In the genomic region with DNA sequence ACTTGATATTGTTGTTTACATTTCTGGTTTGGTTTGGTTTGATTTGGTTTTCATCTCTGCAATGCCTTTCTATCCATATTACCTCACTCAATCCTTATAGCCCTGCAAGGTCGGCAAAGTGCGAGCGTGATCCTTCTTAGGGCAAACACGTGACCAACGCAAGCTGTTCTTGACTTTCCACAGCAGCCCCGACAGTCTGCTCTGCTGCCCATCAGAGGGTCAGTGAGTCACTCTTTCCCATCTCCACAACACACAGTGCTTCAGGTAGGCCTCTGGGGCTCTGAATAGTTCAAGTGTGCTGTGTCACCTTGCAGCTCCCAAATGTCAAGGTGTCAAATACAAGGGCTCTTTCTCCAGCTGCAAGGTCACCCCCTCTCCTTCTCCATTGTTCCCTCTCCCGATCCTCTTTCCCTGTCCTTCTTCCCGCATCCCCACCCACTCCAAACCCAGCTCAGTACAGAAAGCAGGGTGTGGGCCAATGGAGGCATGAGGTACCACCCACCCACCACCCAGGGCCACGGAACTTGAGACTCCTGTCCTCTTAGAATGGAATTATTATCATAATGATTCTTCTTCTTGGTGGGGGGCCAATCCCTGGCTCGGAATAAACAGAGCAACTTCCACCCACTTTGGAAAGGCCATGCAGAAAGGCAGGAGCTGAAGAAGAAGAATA, we compare ENCODE assay signal across 33 cellular contexts.
DNase-seq lines count a peak whose midpoint lies in the region; ATAC-seq, FAIRE-seq and TF ChIP-seq lines count a peak whose summit lies in the region.
"Had no signal": no experiment of that assay in that cellular context is flagged by ENCODE, and none has a peak within 500 bp of the region (broad histone marks: within the 10 kb centered on the region; RNA-seq: fewer than 3 reads in every experiment).

No MANE protein-coding gene starts in this region.

- H2BK120ac ChIP-seq in neuronal stem cell (ENCODE audit: low read depth, low read length) = no peak overlapping the region

- H3K9ac ChIP-seq in K562 (ENCODE audit: insufficient read depth in 1 of 2, low read depth in 2 of 2, low read length in 2 of 2) = no peak overlapping the region
- H3K9ac ChIP-seq in neuronal stem cell (ENCODE audit: low read depth, low read length, poor library complexity) = no peak overlapping the region
- H3K9ac ChIP-seq: neural progenitor cell had no signal

- TF ChIP-seq EP300 in K562 (IDR thresholded peaks at IDR 0.05; ENCODE audit: low read length) = no peak

- FAIRE-seq in K562 (lab: Jason Lieb, UNC) = no peak
- FAIRE-seq: GM18507, islet of Langerhans had no signal

- H3K36me3 ChIP-seq in K562 (ENCODE audit: control insufficient read depth, insufficient read depth, low read length) = no peaks in the 10 kb centered on the region
- no peaks in the 10 kb centered on the region for H3K36me3 ChIP-seq in neuronal stem cell (replicated peaks in 1 of 2; ENCODE audit: control insufficient read depth in 2 of 2, insufficient read depth in 2 of 2, low read length in 2 of 2)
- H3K36me3 ChIP-seq: left lung, MG63, neural progenitor cell had no signal

- no peak for TF ChIP-seq CTCF in K562 (IDR thresholded peaks at IDR 0.05 in 2 of 3, conservative IDR thresholded peaks at IDR 0.05 in 1 of 3; ENCODE audit: insufficient read depth in 2 of 3, low read depth in 1 of 3, low read length in 3 of 3)

- in situ Hi-C loops in K562 (cut with MboI) = no loop called here

- no peak overlapping the region for H4K8ac ChIP-seq in neuronal stem cell (ENCODE audit: low read depth, low read length)

- H3K4me2 ChIP-seq in K562 (ENCODE audit: insufficient read depth, low read length) (no peak overlapping the region), neuronal stem cell (ENCODE audit: insufficient read depth, low read length, poor library complexity, severe bottlenecking) (no peak overlapping the region)
- H3K4me2 ChIP-seq: neural progenitor cell had no signal

- no peak overlapping the region for H3K27ac Mint-ChIP-seq in activated T-helper 1 cell treated with anti-CD3 and anti-CD28 coated beads, Interleukin-12 subunit alpha, Interleukin-12 subunit beta, Interleukin-2, Interleukin-4 antibody, amounts not matched to agents 30 ng/mL and 10 ng/mL and 1 ng/mL, durations not matched to agents 14 hours and 24 hours and 36 hours
- H3K27ac Mint-ChIP-seq: activated naive CD8-positive, alpha-beta T cell; neural progenitor cell; stimulated activated naive CD8-positive, alpha-beta T cell treated with anti-CD3 and anti-CD28 coated beads, Interleukin-15, Interleukin-2, amounts not matched to agents 100 ng/mL and 50 ng/mL, for 24 hours had no signal

- no peak overlapping the region for H3K14ac ChIP-seq in neuronal stem cell (ENCODE audit: low read length)

- H3K27me3 ChIP-seq in K562 (ENCODE audit: control insufficient read depth in 2 of 2, insufficient read depth in 2 of 2, low read length in 2 of 2) (no peaks in the 10 kb centered on the region; a peak in 1 of 5 replicates), neuronal stem cell (ENCODE audit: control insufficient read depth in 3 of 3, insufficient read depth in 3 of 3, low read depth in 1 of 3, low read length in 3 of 3) (no peaks in the 10 kb centered on the region)
- H3K27me3 ChIP-seq: left lung, MG63, neural progenitor cell, spleen, testis had no signal

- H3K4me1 ChIP-seq in K562 (replicated peaks in 1 of 2; ENCODE audit: control insufficient read depth in 2 of 2, insufficient read depth in 2 of 2, low read length in 2 of 2) (no peaks in the 10 kb centered on the region), neuronal stem cell (ENCODE audit: control insufficient read depth in 2 of 2, insufficient read depth in 1 of 2, low read depth in 1 of 2, low read length in 2 of 2) (peaks cover 9 to 11% of the 10 kb centered on the region in 2 donors)
- H3K4me1 ChIP-seq: left lung, neural progenitor cell, spleen, testis had no signal

- no peaks in the 10 kb centered on the region for H3K36me3 Mint-ChIP-seq in activated T-helper 1 cell treated with anti-CD3 and anti-CD28 coated beads, Interleukin-12 subunit alpha, Interleukin-12 subunit beta, Interleukin-2, Interleukin-4 antibody, amounts not matched to agents 30 ng/mL and 10 ng/mL and 1 ng/mL, durations not matched to agents 14 hours and 24 hours and 36 hours (ENCODE audit: low read depth)
- H3K36me3 Mint-ChIP-seq: neural progenitor cell had no signal

- H3K4ac ChIP-seq in neuronal stem cell (ENCODE audit: low read length) = no peak overlapping the region

- H3K27me3 Mint-ChIP-seq in activated T-helper 1 cell treated with anti-CD3 and anti-CD28 coated beads, Interleukin-12 subunit alpha, Interleukin-12 subunit beta, Interleukin-2, Interleukin-4 antibody, amounts not matched to agents 30 ng/mL and 10 ng/mL and 1 ng/mL, durations not matched to agents 14 hours and 24 hours and 36 hours (ENCODE audit: insufficient read depth) = no peaks in the 10 kb centered on the region
- H3K27me3 Mint-ChIP-seq: activated naive CD8-positive, alpha-beta T cell; stimulated activated naive CD8-positive, alpha-beta T cell treated with anti-CD3 and anti-CD28 coated beads, Interleukin-15, Interleukin-2, amounts not matched to agents 100 ng/mL and 50 ng/mL, for 24 hours had no signal

- no TSS peak for BruUV-seq in K562 (replicated peaks; lab: Mats Ljungman, UMichigan)

- H2BK12ac ChIP-seq in neuronal stem cell (ENCODE audit: low read length) = no peak overlapping the region

- peak overlapping the region; percentile 41 for H3K18ac ChIP-seq in neuronal stem cell (ENCODE audit: low read length)

- no peaks in the 10 kb centered on the region for H3K79me2 ChIP-seq in K562 (ENCODE audit: control insufficient read depth, insufficient read depth, low read length)

- POLR2A ChIA-PET in K562 (lab: Yijun Ruan, JAX) = interaction anchor here (0.9 to 1.8 kb wide), 3 partner anchors 9 to 266 kb away, joined by 3 to 4 read pairs (median 3); no protein-coding TSS in a partner anchor

- H3K9me3 Mint-ChIP-seq in activated T-helper 1 cell treated with anti-CD3 and anti-CD28 coated beads, Interleukin-12 subunit alpha, Interleukin-12 subunit beta, Interleukin-2, Interleukin-4 antibody, amounts not matched to agents 30 ng/mL and 10 ng/mL and 1 ng/mL, durations not matched to agents 14 hours and 24 hours and 36 hours = no peaks in the 10 kb centered on the region
- H3K9me3 Mint-ChIP-seq: neural progenitor cell; stimulated activated naive CD8-positive, alpha-beta T cell treated with anti-CD3 and anti-CD28 coated beads, Interleukin-15, Interleukin-2, amounts not matched to agents 100 ng/mL and 50 ng/mL, for 24 hours had no signal

- H3K27ac ChIP-seq in K562 (ENCODE audit: extremely low read depth, low read depth, low read length) (no peak overlapping the region), neuronal stem cell (replicated peaks; ENCODE audit: low read length) (no peak overlapping the region)
- H3K27ac ChIP-seq: left lung, neural progenitor cell, spleen, testis had no signal

- H3K23ac ChIP-seq in neuronal stem cell (ENCODE audit: low read depth, low read length, poor library complexity) = no peak overlapping the region

- H3K9me3 ChIP-seq in K562 (replicated peaks; ENCODE audit: control insufficient read depth, insufficient read depth, low read depth, low read length) = no peaks in the 10 kb centered on the region
- no peaks in the 10 kb centered on the region for H3K9me3 ChIP-seq in neuronal stem cell (replicated peaks in 1 of 2; ENCODE audit: control insufficient read depth in 2 of 2, insufficient read depth in 1 of 2, low read depth in 1 of 2, low read length in 2 of 2)
- H3K9me3 ChIP-seq: left lung, MG63, spleen, testis had no signal

- ATAC-seq in K562 (no peak), GM19397 (IDR thresholded peaks at IDR 0.05; ENCODE audit: unreplicated experiment) (no peak)
- ATAC-seq: left lung, right cardiac atrium had no signal

- intact Hi-C loops in K562 (cut with micrococcal nuclease) = no loop called here
- intact Hi-C loops in activated T-helper 1 cell treated with anti-CD3 and anti-CD28 coated beads, Interleukin-12 subunit alpha, Interleukin-12 subunit beta, Interleukin-2, Interleukin-4 antibody, amounts not matched to agents 30 ng/mL and 10 ng/mL and 1 ng/mL, durations not matched to agents 14 hours and 24 hours and 36 hours (cut with micrococcal nuclease) = no loop called here

- H2BK15ac ChIP-seq in neuronal stem cell (ENCODE audit: low read length) = no peak overlapping the region

- no peaks in the 10 kb centered on the region for H3K79me1 ChIP-seq in neuronal stem cell (ENCODE audit: low read depth, low read length)

- TF ChIP-seq POLR2A in K562 (conservative IDR thresholded peaks at IDR 0.05) = no peak

- no peak overlapping the region for H2AFZ ChIP-seq in K562 (ENCODE audit: low read depth, low read length)
- H2AFZ ChIP-seq in neuronal stem cell (ENCODE audit: low read length) = peak overlapping the region; percentile 20
- H2AFZ ChIP-seq: neural progenitor cell had no signal

- no peaks in the 10 kb centered on the region for H3K9me1 ChIP-seq in K562 (ENCODE audit: control insufficient read depth, insufficient read depth, low read length)

- no peak overlapping the region for H4K91ac ChIP-seq in neuronal stem cell (ENCODE audit: low read depth, low read length, poor library complexity)

- H2BK5ac ChIP-seq in neuronal stem cell (ENCODE audit: low read length) = no peak overlapping the region

- DNase-seq in NCI-H2171 treated with DMSO at 0.1 percent for 48 hours (lab: John Stamatoyannopoulos, UW) (peak; percentile 36), NCI-H2171 (lab: John Stamatoyannopoulos, UW) (no peak), NCI-H524 (lab: John Stamatoyannopoulos, UW) (peak; percentile 97), K562 (ENCODE audit: extremely low read depth in 1 of 4, low spot score in 3 of 4) (no peak), neuronal stem cell (ENCODE audit: low spot score) (no peak), midbrain (lab: John Stamatoyannopoulos, UW) (no peak)
- DNase-seq in activated T-helper 1 cell treated with anti-CD3 and anti-CD28 coated beads, Interleukin-12 subunit alpha, Interleukin-12 subunit beta, Interleukin-2, Interleukin-4 antibody, amounts not matched to agents 30 ng/mL and 10 ng/mL and 1 ng/mL, durations not matched to agents 14 hours and 24 hours and 36 hours (ENCODE audit: low spot score) = no peak
- DNase-seq: 8988T; activated CD4-positive, alpha-beta T cell treated with anti-CD3 and anti-CD28 coated beads for 48 hours; activated effector memory CD4-positive, alpha-beta T cell treated with anti-CD3 and anti-CD28 coated beads, Interleukin-2, amount 50 U/mL, for 16 hours; activated T-cell treated with anti-CD3 and anti-CD28 coated beads, Interleukin-2, amount 50 U/mL, for 1 hour; central memory CD4-positive, alpha-beta T cell; cortex of kidney; effector memory CD4-positive, alpha-beta T cell; hypothalamus; KG1; left lung; MG63; NCI-H1105 treated with DMSO at 0.1 percent for 48 hours; NCI-H187 treated with DMSO at 0.1 percent for 48 hours; NCI-H226; NCI-H774; right cardiac atrium; SIG-M5; spleen; stimulated activated CD4-positive, alpha-beta T cell treated with anti-CD3 and anti-CD28 coated beads, Interleukin-2, amount 100 ng/mL, for 24 hours had no signal

- no peak overlapping the region for H3K4me3 ChIP-seq in K562
- no peak overlapping the region for H3K4me3 ChIP-seq in neuronal stem cell (ENCODE audit: low read length in 2 of 2)
- H3K4me3 ChIP-seq: left lung, MG63, neural progenitor cell, spleen, testis had no signal

- CTCF ChIA-PET in K562 (lab: Yijun Ruan, JAX; ENCODE audit: low intra/inter-chr PET ratio) = no interaction called here

- no peaks in the 10 kb centered on the region for H3K4me1 Mint-ChIP-seq in activated T-helper 1 cell treated with anti-CD3 and anti-CD28 coated beads, Interleukin-12 subunit alpha, Interleukin-12 subunit beta, Interleukin-2, Interleukin-4 antibody, amounts not matched to agents 30 ng/mL and 10 ng/mL and 1 ng/mL, durations not matched to agents 14 hours and 24 hours and 36 hours (ENCODE audit: low read depth)

- H4K20me1 ChIP-seq in K562 (replicated peaks; ENCODE audit: control insufficient read depth, insufficient read depth, low read length) = peaks cover 4% of the 10 kb centered on the region

- no peak for TF ChIP-seq RAD21 in K562 (CRISPR knock-in tag; conservative IDR thresholded peaks at IDR 0.05 in 1 of 2, IDR thresholded peaks at IDR 0.05 in 1 of 2)

- 50% methylated on average over 10 of the region's 10 CpGs for WGBS in K562 (ENCODE audit: insufficient coverage, low coverage, missing lambda C conversion rate)
- no CpG with 5 or more reads among the region's 10 CpGs for WGBS in neuronal stem cell (ENCODE audit: extremely low coverage in 2 of 2, insufficient read length in 2 of 2, insufficient replicate concordance in 1 of 2), 2 donors

- no peak overlapping the region for H2AK5ac ChIP-seq in neuronal stem cell (ENCODE audit: low read depth, low read length)

- no peak overlapping the region for H3K4me3 Mint-ChIP-seq in activated T-helper 1 cell treated with anti-CD3 and anti-CD28 coated beads, Interleukin-12 subunit alpha, Interleukin-12 subunit beta, Interleukin-2, Interleukin-4 antibody, amounts not matched to agents 30 ng/mL and 10 ng/mL and 1 ng/mL, durations not matched to agents 14 hours and 24 hours and 36 hours
- H3K4me3 Mint-ChIP-seq: activated naive CD8-positive, alpha-beta T cell; neural progenitor cell; stimulated activated naive CD8-positive, alpha-beta T cell treated with anti-CD3 and anti-CD28 coated beads, Interleukin-15, Interleukin-2, amounts not matched to agents 100 ng/mL and 50 ng/mL, for 24 hours had no signal

Comparison
In these comparisons a context has a peak if more than half of its experiments do, and no peak if none do; other contexts are left out.
1. DNase-seq: peak in NCI-H2171 treated with DMSO at 0.1 percent for 48 hours (single experiment) and NCI-H524 (2 of 2); none in NCI-H2171 (single experiment), K562 (0 of 4), neuronal stem cell (single experiment), activated T-helper 1 cell treated with anti-CD3 and anti-CD28 coated beads, Interleukin-12 subunit alpha, Interleukin-12 subunit beta, Interleukin-2, Interleukin-4 antibody, amounts not matched to agents 30 ng/mL and 10 ng/mL and 1 ng/mL, durations not matched to agents 14 hours and 24 hours and 36 hours (single experiment) and midbrain (single experiment).